8 cellular contexts compared by ENCODE assay signal in the genomic region with DNA sequence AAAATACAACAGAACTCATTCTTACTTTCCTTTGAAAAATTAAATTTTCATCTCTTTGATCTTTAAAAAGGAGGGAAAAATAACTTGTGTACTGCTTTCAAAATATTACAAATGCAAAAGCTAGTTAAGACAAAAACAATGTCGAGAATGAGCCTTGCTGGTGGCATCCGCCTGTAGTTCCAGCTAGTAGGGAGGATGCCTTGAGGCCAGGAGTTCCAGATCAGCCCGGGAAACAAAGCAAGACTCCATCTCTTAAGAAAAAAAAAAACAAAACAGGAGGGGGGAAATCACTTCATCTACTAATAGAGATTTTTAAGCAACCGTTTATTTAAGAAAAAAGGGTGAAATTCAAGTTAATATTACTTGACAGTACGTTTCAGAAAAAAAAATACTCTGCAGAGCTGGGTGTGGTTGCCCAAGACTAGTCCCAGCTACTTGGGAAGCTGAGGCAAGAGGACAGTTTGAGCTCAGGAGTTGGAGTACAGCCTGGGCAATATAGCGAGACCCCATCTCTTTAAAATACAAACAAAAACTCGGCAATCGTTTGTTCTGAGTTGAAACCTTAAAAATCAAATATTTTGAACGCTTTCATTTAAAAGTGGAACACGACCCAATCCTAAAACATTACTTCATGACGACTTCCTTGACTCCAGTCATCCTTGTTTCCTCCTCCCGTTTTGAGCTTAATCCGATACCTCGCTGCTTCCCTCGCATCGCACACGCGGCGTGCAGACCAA. TPM values are rescaled to one million over a fixed set of nuclear protein-coding genes. Genes with fewer than 3 reads are reported as not detected.
A peak's percentile ranks its signal among the peaks of the same experiment; 100 is the strongest.
DNase-seq lines count a peak whose midpoint lies in the region; ATAC-seq, FAIRE-seq and TF ChIP-seq lines count a peak whose summit lies in the region.

No MANE protein-coding gene starts in this region.

- intact Hi-C loops in OCI-LY7 (cut with micrococcal nuclease; ENCODE audit: unreplicated experiment) = loop anchor here (5.0 to 10.0 kb wide), 3 partner anchors 96 to 1071 kb away; partner anchors contain the start of genes FAM162A, HACD2, MIX23 and WDR5B
- intact Hi-C loops in pancreas (cut with DNase I) = no loop called here

- DNase-seq in GM12865 (ENCODE audit: low read depth) = no peak
- DNase-seq in OCI-LY7 (ENCODE audit: low spot score) = no peak
- no peak for DNase-seq in epithelial cell of prostate (ENCODE audit: low read depth, low spot score)
- no peak for DNase-seq in pancreas
- no peak for DNase-seq in COLO829 (ENCODE audit: low spot score)
- no peak for DNase-seq in G401 (ENCODE audit: low spot score)
- DNase-seq in C1 segment of cervical spinal cord (lab: John Stamatoyannopoulos, UW) = no peak
- no peak for DNase-seq in 8988T

- H3K9me2 ChIP-seq in OCI-LY7 (ENCODE audit: insufficient read depth, low read length) = no peaks in the 10 kb centered on the region

- H3K27ac ChIP-seq in OCI-LY7 (ENCODE audit: low read depth, low read length, poor library complexity, severe bottlenecking) (peak overlapping the region; percentile 74), epithelial cell of prostate (peak overlapping the region; percentile 94), pancreas (peak overlapping the region; percentile 85 to 95 (median 92))

- no peak overlapping the region for H2AFZ ChIP-seq in OCI-LY7 (ENCODE audit: low read length)

- peaks cover 38% of the 10 kb centered on the region for H4K20me1 ChIP-seq in OCI-LY7 (ENCODE audit: insufficient read depth, low read length)

- peaks cover 20% of the 10 kb centered on the region for H3K36me3 ChIP-seq in OCI-LY7 (ENCODE audit: insufficient read depth, low read length)
- no peaks in the 10 kb centered on the region for H3K36me3 ChIP-seq in pancreas

- WGBS in pancreas, 2 donors = 8 to 12% methylated on average over 19 of the region's 19 CpGs

- no peaks in the 10 kb centered on the region for H3K27me3 ChIP-seq in pancreas

- H3K4me1 ChIP-seq in OCI-LY7 (ENCODE audit: insufficient read depth, low read length, poor library complexity, severe bottlenecking) (peaks cover 25% of the 10 kb centered on the region), pancreas (peaks cover 11 to 37% (median 34%) of the 10 kb centered on the region in 3 donors)

- H3K4me2 ChIP-seq in OCI-LY7 (ENCODE audit: low read length) = peak overlapping the region; percentile 78

- ATAC-seq in pancreas = no peak

- peaks cover 55% of the 10 kb centered on the region for H3K79me2 ChIP-seq in OCI-LY7 (ENCODE audit: insufficient read depth, low read depth, low read length)

- POLR2A ChIA-PET in OCI-LY7 (lab: Charles Lee) = interaction anchor here (0.7 to 1.8 kb wide), 4 partner anchors 12 to 843 kb away, joined by 3 to 7 read pairs (median 3); partner anchors contain the start of gene FAM162A

- H3K9me3 ChIP-seq in OCI-LY7 (ENCODE audit: low read length) (no peaks in the 10 kb centered on the region; the same call in 1 of the 2 replicates), pancreas (no peaks in the 10 kb centered on the region)

- H3K4me3 ChIP-seq in GM12865 (ENCODE audit: low read depth, low read length) = peak overlapping the region; percentile 66
- H3K4me3 ChIP-seq in OCI-LY7 (ENCODE audit: low read depth, low read length, poor library complexity, severe bottlenecking) = peak overlapping the region; percentile 75
- H3K4me3 ChIP-seq in pancreas = peak overlapping the region; percentile 64 to 88 (median 80)

- in situ Hi-C loops in G401 (cut with HindIII; ENCODE audit: low sequenced_read_pairs) = no loop called here

- CTCF ChIA-PET in OCI-LY7 (lab: Charles Lee; ENCODE audit: unreplicated experiment) = interaction anchor here (0.8 kb wide), 1 partner anchor 129 kb away, joined by 3 read pairs; the partner anchor contains the start of gene FAM162A

- TF ChIP-seq CTCF in GM12865 (IDR thresholded peaks at IDR 0.05; ENCODE audit: insufficient read depth, low read depth, low read length, missing control alignments) = no peak
- TF ChIP-seq CTCF in OCI-LY7 (conservative IDR thresholded peaks at IDR 0.05; ENCODE audit: low read length) = no peak
- no peak for TF ChIP-seq CTCF in pancreas (IDR thresholded peaks at IDR 0.05)

- BruUV-seq in OCI-LY7 (replicated peaks; lab: Mats Ljungman, UMichigan) = no TSS peak

- FAIRE-seq in pancreas (lab: Jason Lieb, UNC) = no peak

RNA-seq across cellular contexts. Expression of gene KPNA1, which starts 1.2 kb away (rescaled TPM):
- 20.0 and 24.6 TPM in 2 replicates for total RNA-seq in OCI-LY7 (2014; rRNA removed; shearing (Covaris generic))
- total RNA-seq in OCI-LY7 (2022) (73.1 and 77.5 TPM in 2 replicates), pancreas (10 to 100 TPM; 19.7 to 35.1 (median 25.9) TPM)
- polyA plus RNA-seq in pancreas = 10 to 100 TPM in 1 of 2 donors, 1 to 10 TPM in 1; 5.7 to 12.6 TPM
- total RNA-seq in G401 (2014; rRNA removed; shearing (Covaris generic)) = 30.8 and 58.9 TPM in 2 replicates

RNA-seq across cellular contexts. Expression of gene PARP9, which starts 50.5 kb away (rescaled TPM):
- 1.4 TPM in 2 replicates for total RNA-seq in OCI-LY7 (2014; rRNA removed; shearing (Covaris generic))
- total RNA-seq in OCI-LY7 (2022) (0.57 and 0.65 TPM in 2 replicates), pancreas (10 to 100 TPM in 5 of 6 donors, 1 to 10 TPM in 1; 8.6 to 22.7 (median 13.3) TPM)
- 10 to 100 TPM; 18.1 to 33.2 TPM for polyA plus RNA-seq in pancreas
- 3.8 and 4.1 TPM in 2 replicates for total RNA-seq in G401 (2014; rRNA removed; shearing (Covaris generic))

RNA-seq across cellular contexts. Expression of gene DTX3L, which starts 50.6 kb away (rescaled TPM):
- 1.5 and 2.2 TPM in 2 replicates for total RNA-seq in OCI-LY7 (2014; rRNA removed; shearing (Covaris generic))
- total RNA-seq in OCI-LY7 (2022) (0.94 and 1.3 TPM in 2 replicates), pancreas (10 to 100 TPM; 15.3 to 36.6 (median 21.1) TPM)
- 1 to 10 TPM; 7.4 to 8.3 TPM for polyA plus RNA-seq in pancreas
- 4.9 and 5.3 TPM in 2 replicates for total RNA-seq in G401 (2014; rRNA removed; shearing (Covaris generic))
